ENCODE assay signal across 8 cellular contexts in genomic region chr6:36616888-36617521, GRCh38. TPM values are rescaled to one million over a fixed set of nuclear protein-coding genes. Genes with fewer than 3 reads are reported as not detected.
A peak's percentile ranks its signal among the peaks of the same experiment; 100 is the strongest.
DNase-seq lines count a peak whose midpoint lies in the region; ATAC-seq and TF ChIP-seq lines count a peak whose summit lies in the region.

No MANE protein-coding gene starts in this region.

- H3K36me3 ChIP-seq in endodermal cell (ENCODE audit: control insufficient read depth, insufficient read depth, low read length): peaks cover 13% of the 10 kb centered on the region

- H3K27me3 ChIP-seq in endodermal cell (ENCODE audit: control insufficient read depth, insufficient read depth, low read length, poor library complexity, severe bottlenecking): no peaks in the 10 kb centered on the region

- DNase-seq in DMS53 treated with DMSO at 0.1 percent for 48 hours (lab: John Stamatoyannopoulos, UW; ENCODE audit: unreplicated experiment) (peak; percentile 49), NCI-H2029 treated with DMSO at 0.1 percent for 48 hours (lab: John Stamatoyannopoulos, UW) (peak; percentile 97), T47D (ENCODE audit: low read depth in 1 of 2, low spot score in 1 of 2) (peak; percentile 22 to 48), mucosa of gallbladder (ENCODE audit: low spot score) (peak; percentile 59), type B pancreatic cell (ENCODE audit: extremely low spot score, unreplicated experiment) (no peak), amniotic stem cell (lab: John Stamatoyannopoulos, UW) (no peak), endodermal cell (no peak)

- ATAC-seq in GM21360 (IDR thresholded peaks at IDR 0.05; ENCODE audit: unreplicated experiment): no peak

- H3K9me3 Mint-ChIP-seq in type B pancreatic cell (no peaks in the 10 kb centered on the region), endodermal cell (no peaks in the 10 kb centered on the region)

- H3K36me3 Mint-ChIP-seq in type B pancreatic cell: peaks cover 10% of the 10 kb centered on the region
- peaks cover 20% of the 10 kb centered on the region for H3K36me3 Mint-ChIP-seq in endodermal cell (ENCODE audit: low read depth)

- H3K27ac Mint-ChIP-seq in type B pancreatic cell: no peak overlapping the region
- H3K27ac Mint-ChIP-seq in endodermal cell: no peak overlapping the region

- no peaks in the 10 kb centered on the region for H3K9me3 ChIP-seq in endodermal cell (ENCODE audit: control insufficient read depth, low read length)

- WGBS in endodermal cell (ENCODE audit: insufficient coverage in 1 of 2, insufficient read length in 1 of 2), 2 experiments: 92 to 95% methylated on average over 3 to 5 of the region's 5 CpGs

- H3K9ac ChIP-seq in endodermal cell (ENCODE audit: extremely low read depth, low read length, poor library complexity, severe bottlenecking): no peak overlapping the region

- H3K4me3 Mint-ChIP-seq in type B pancreatic cell: no peak overlapping the region
- H3K4me3 Mint-ChIP-seq in endodermal cell: no peak overlapping the region

- no peak overlapping the region for H3K4me3 ChIP-seq in endodermal cell (ENCODE audit: low read length)

- H3K4me1 Mint-ChIP-seq in type B pancreatic cell (ENCODE audit: unreplicated experiment) (no peaks in the 10 kb centered on the region), endodermal cell (peaks cover 11% of the 10 kb centered on the region)

- TF ChIP-seq CTCF in type B pancreatic cell (conservative IDR thresholded peaks at IDR 0.05): no peak
- TF ChIP-seq CTCF in endodermal cell (conservative IDR thresholded peaks at IDR 0.05): no peak

- no peaks in the 10 kb centered on the region for H3K27me3 Mint-ChIP-seq in type B pancreatic cell
- H3K27me3 Mint-ChIP-seq in endodermal cell (ENCODE audit: insufficient read depth): peaks cover 3% of the 10 kb centered on the region

- no peak overlapping the region for H3K27ac ChIP-seq in endodermal cell (ENCODE audit: low read depth, low read length)

- in situ Hi-C loops in T47D (cut with HindIII; ENCODE audit: low pct_unique_long_range_greater_than_20kb, low sequenced_read_pairs): no loop called here

- H3K4me1 ChIP-seq in endodermal cell (ENCODE audit: control insufficient read depth, insufficient read depth, low read length): peaks cover 6% of the 10 kb centered on the region

RNA-seq across cellular contexts. Expression of gene SRSF3, which starts 22.8 kb away (rescaled TPM):
- 190 TPM for total RNA-seq in mucosa of gallbladder
- total RNA-seq in type B pancreatic cell (ENCODE audit: low replicate concordance): 361 and 455 TPM in 2 replicates
- 100 to 1,000 TPM; 493 to 536 TPM for total RNA-seq in endodermal cell
- 582 TPM for polyA plus RNA-seq in endodermal cell (2013, experiment 1 of 2)
- polyA plus RNA-seq in endodermal cell (2013, experiment 2 of 2): 506 TPM

Comparison
In these comparisons a context has a peak if more than half of its experiments do, and no peak if none do; other contexts are left out.
1. DNase-seq: peak in DMS53 treated with DMSO at 0.1 percent for 48 hours (single experiment), NCI-H2029 treated with DMSO at 0.1 percent for 48 hours (single experiment), T47D (2 of 2) and mucosa of gallbladder (single experiment); none in type B pancreatic cell (single experiment), amniotic stem cell (single experiment) and endodermal cell (single experiment).